8 cellular contexts compared by ENCODE assay signal in genomic region chr7:158958618-158959017, GRCh38.
DNase-seq lines count a peak whose midpoint lies in the region; ATAC-seq and TF ChIP-seq lines count a peak whose summit lies in the region.
"Had no signal": no experiment of that assay in that cellular context is flagged by ENCODE, and none has a peak within 500 bp of the region (broad histone marks: within the 10 kb centered on the region; RNA-seq: fewer than 3 reads in every experiment).

No MANE protein-coding gene starts in this region.

- no peaks in the 10 kb centered on the region for H3K9me1 ChIP-seq in IMR-90 (ENCODE audit: insufficient read depth, low read length)

- no TSS peak for BruUV-seq in IMR-90 (replicated peaks; lab: Mats Ljungman, UMichigan)

- no peak overlapping the region for H3K27ac ChIP-seq in CD8-positive, alpha-beta memory T cell (ENCODE audit: low read depth, low read length)
- H3K27ac ChIP-seq in IMR-90 (ENCODE audit: insufficient read depth, low read length) (no peak overlapping the region), spleen (no peak overlapping the region), osteoblast (ENCODE audit: low read depth, low read length) (no peak overlapping the region)

- dilution Hi-C loops in IMR-90 (cut with HindIII; ENCODE audit: low sequenced_read_pairs, unreplicated experiment) = no loop called here

- H3K14ac ChIP-seq in IMR-90 (replicated peaks; ENCODE audit: low read depth, low read length) = no peak overlapping the region

- H4K8ac ChIP-seq in IMR-90 (ENCODE audit: low read depth in 2 of 2, low read length in 2 of 2) = no peak overlapping the region

- no peak overlapping the region for H2BK20ac ChIP-seq in IMR-90 (ENCODE audit: low read depth, low read length)

- no peaks in the 10 kb centered on the region for H3K36me3 ChIP-seq in CD8-positive, alpha-beta memory T cell (ENCODE audit: insufficient read depth, low read length)
- no peaks in the 10 kb centered on the region for H3K36me3 ChIP-seq in IMR-90 (ENCODE audit: control insufficient read depth, insufficient read depth, low read length)
- H3K36me3 ChIP-seq in mucosa of stomach (ENCODE audit: control insufficient read depth, insufficient read depth, low read length) = no peaks in the 10 kb centered on the region
- H3K36me3 ChIP-seq in spleen = no peaks in the 10 kb centered on the region
- no peaks in the 10 kb centered on the region for H3K36me3 ChIP-seq in osteoblast (ENCODE audit: insufficient read depth, low read length)

- no peak overlapping the region for H3K4ac ChIP-seq in IMR-90 (ENCODE audit: low read depth, low read length)

- peak overlapping the region; percentile 14 for H2AFZ ChIP-seq in IMR-90 (replicated peaks; ENCODE audit: low read length, poor library complexity)
- no peak overlapping the region for H2AFZ ChIP-seq in osteoblast (ENCODE audit: low read length)

- no peak overlapping the region for H3K23ac ChIP-seq in IMR-90 (ENCODE audit: low read depth, low read length)

- H2BK5ac ChIP-seq in IMR-90 (ENCODE audit: low read depth, low read length, poor library complexity, severe bottlenecking) = no peak overlapping the region

- H2BK120ac ChIP-seq in IMR-90 (ENCODE audit: low read depth, low read length) = no peak overlapping the region

- TF ChIP-seq CTCF in IMR-90 (conservative IDR thresholded peaks at IDR 0.05; ENCODE audit: low read depth, low read length) (no peak), spleen (IDR thresholded peaks at IDR 0.05 in 8 of 11, conservative IDR thresholded peaks at IDR 0.05 in 3 of 11) (no peak), osteoblast (IDR thresholded peaks at IDR 0.05; ENCODE audit: extremely low read depth, low read depth, low read length) (no peak), lower leg skin (IDR thresholded peaks at IDR 0.05) (no peak)

- TF ChIP-seq POLR2A in IMR-90 (IDR thresholded peaks at IDR 0.05; ENCODE audit: low read depth, low read length) (no peak), spleen (IDR thresholded peaks at IDR 0.05) (no peak), lower leg skin (IDR thresholded peaks at IDR 0.05) (no peak)

- WGBS in IMR-90 (ENCODE audit: extremely low coverage in 2 of 2, insufficient read length in 1 of 2), 2 experiments = 34% methylated on average over 7 of the region's 13 CpGs; no CpG with 5 or more reads in 1 of the 2 experiments
- 33 to 62% (median 38%) methylated on average over 11 to 13 of the region's 13 CpGs for whole genome bisulfite sequencing in spleen, 5 donors
- 21 to 44% methylated on average over 13 of the region's 13 CpGs for WGBS in lower leg skin, 2 donors

- H3K9me3 ChIP-seq in CD8-positive, alpha-beta memory T cell (ENCODE audit: low read length) = no peaks in the 10 kb centered on the region
- H3K9me3 ChIP-seq in IMR-90 (ENCODE audit: control insufficient read depth, insufficient read depth, low read length) = no peaks in the 10 kb centered on the region
- H3K9me3 ChIP-seq in mucosa of stomach (ENCODE audit: control insufficient read depth, low read length) = no peaks in the 10 kb centered on the region
- no peaks in the 10 kb centered on the region for H3K9me3 ChIP-seq in spleen
- no peaks in the 10 kb centered on the region for H3K9me3 ChIP-seq in osteoblast (ENCODE audit: low read depth, low read length)

- in situ Hi-C loops in IMR-90 (cut with MboI; ENCODE audit: low sequenced_read_pairs) = no loop called here

- peak overlapping the region; percentile 63 to 88 (median 78) for H3K4me3 Mint-ChIP-seq in CD8-positive, alpha-beta memory T cell
- peak overlapping the region; percentile 62 for H3K4me3 Mint-ChIP-seq in activated naive CD8-positive, alpha-beta T cell treated with anti-CD3 and anti-CD28 coated beads, Interleukin-2, amount 10 ng/mL, durations not matched to agents 7 days and 5 days

- peaks cover 12 to 15% (median 13%) of the 10 kb centered on the region in 3 donors for H3K4me1 Mint-ChIP-seq in CD8-positive, alpha-beta memory T cell
- H3K4me1 Mint-ChIP-seq in activated naive CD8-positive, alpha-beta T cell treated with anti-CD3 and anti-CD28 coated beads, Interleukin-2, amount 10 ng/mL, durations not matched to agents 7 days and 5 days = peaks cover 9% of the 10 kb centered on the region

- ATAC-seq in IMR-90 (ENCODE audit: low read depth) = no peak; the same call in 1 of the 2 replicates
- no peak for ATAC-seq in activated naive CD8-positive, alpha-beta T cell treated with anti-CD3 and anti-CD28 coated beads, Interleukin-2, amount 10 ng/mL, durations not matched to agents 7 days and 5 days (ENCODE audit: low read depth)

- H3K9ac ChIP-seq in IMR-90 (ENCODE audit: low read depth, low read length) = no peak overlapping the region
- H3K9ac ChIP-seq in mucosa of stomach (ENCODE audit: low read length) = no peak overlapping the region

- no peaks in the 10 kb centered on the region for H3K79me1 ChIP-seq in IMR-90 (ENCODE audit: low read depth in 1 of 2, low read length in 2 of 2)

- TF ChIP-seq RAD21 in IMR-90 (IDR thresholded peaks at IDR 0.05; ENCODE audit: low read length) = no peak

- H2AK9ac ChIP-seq in IMR-90 (replicated peaks; ENCODE audit: low read depth, low read length, poor library complexity) = no peak overlapping the region

- intact Hi-C loops in IMR-90 (cut with micrococcal nuclease) (no loop called here), spleen (cut with DNase I; ENCODE audit: low total_unique reads) (no loop called here), lower leg skin (cut with DNase I; ENCODE audit: low total_unique reads) (no loop called here)

- peaks cover 10 to 16% of the 10 kb centered on the region in 2 donors for H3K27me3 Mint-ChIP-seq in CD8-positive, alpha-beta memory T cell
- H3K27me3 Mint-ChIP-seq in activated naive CD8-positive, alpha-beta T cell treated with anti-CD3 and anti-CD28 coated beads, Interleukin-2, amount 10 ng/mL, durations not matched to agents 7 days and 5 days = peaks cover 14% of the 10 kb centered on the region

- POLR2A ChIA-PET in CD8-positive, alpha-beta memory T cell (lab: Charles Lee) = no interaction called here
- POLR2A ChIA-PET in IMR-90 (lab: Charles Lee; ENCODE audit: unreplicated experiment) = no interaction called here
- POLR2A ChIA-PET in activated naive CD8-positive, alpha-beta T cell treated with anti-CD3 and anti-CD28 coated beads, Interleukin-2, amount 10 ng/mL, durations not matched to agents 7 days and 5 days (lab: Charles Lee) = no interaction called here

- H3K4me2 ChIP-seq in IMR-90 (ENCODE audit: low read depth, low read length) (no peak overlapping the region), osteoblast (ENCODE audit: insufficient read depth, low read length) (no peak overlapping the region)

- H4K5ac ChIP-seq in IMR-90 (ENCODE audit: low read depth, low read length) = no peak overlapping the region

- no peak for DNase-seq in CD8-positive, alpha-beta memory T cell
- DNase-seq in IMR-90 (no peak), spleen (no peak), osteoblast (ENCODE audit: insufficient read length, low spot score, missing footprints) (no peak), lower leg skin (ENCODE audit: low spot score in 2 of 2) (no peak)
- no peak for DNase-seq in activated naive CD8-positive, alpha-beta T cell treated with anti-CD3 and anti-CD28 coated beads, Interleukin-2, amount 10 ng/mL, durations not matched to agents 7 days and 5 days
- DNase-seq: T1000 had no signal

- no peaks in the 10 kb centered on the region for H4K20me1 ChIP-seq in IMR-90 (ENCODE audit: insufficient read depth, low read length)
- H4K20me1 ChIP-seq in osteoblast (ENCODE audit: insufficient read depth, low read length) = no peaks in the 10 kb centered on the region

- no peaks in the 10 kb centered on the region for H3K36me3 Mint-ChIP-seq in CD8-positive, alpha-beta memory T cell
- no peaks in the 10 kb centered on the region for H3K36me3 Mint-ChIP-seq in activated naive CD8-positive, alpha-beta T cell treated with anti-CD3 and anti-CD28 coated beads, Interleukin-2, amount 10 ng/mL, durations not matched to agents 7 days and 5 days

- H2BK15ac ChIP-seq in IMR-90 (ENCODE audit: low read depth, low read length) = no peak overlapping the region

- no peak overlapping the region for H3K56ac ChIP-seq in IMR-90 (ENCODE audit: extremely low read depth, insufficient read depth, low read length)

- H2AK5ac ChIP-seq in IMR-90 (ENCODE audit: low read depth, low read length) = no peak overlapping the region

- H4K91ac ChIP-seq in IMR-90 (ENCODE audit: insufficient read depth, low read depth, low read length) = no peak overlapping the region

- H3K27me3 ChIP-seq in CD8-positive, alpha-beta memory T cell (ENCODE audit: insufficient read depth, low read length, poor library complexity, severe bottlenecking) = no peaks in the 10 kb centered on the region
- H3K27me3 ChIP-seq in IMR-90 (ENCODE audit: control insufficient read depth, insufficient read depth, low read length) (peaks cover 26% of the 10 kb centered on the region), mucosa of stomach (ENCODE audit: control insufficient read depth, insufficient read depth, low read length) (peaks cover 15% of the 10 kb centered on the region), spleen (replicated peaks in 1 of 7) (peaks cover 0 to 34% (median 17%) of the 10 kb centered on the region in 7 donors), osteoblast (ENCODE audit: insufficient read depth, low read length) (peaks cover 32% of the 10 kb centered on the region)

- H3K4me3 ChIP-seq in CD8-positive, alpha-beta memory T cell (ENCODE audit: low read length) = peak overlapping the region; percentile 59
- H3K4me3 ChIP-seq in IMR-90 (ENCODE audit: insufficient read depth, low read depth, low read length) (no peak overlapping the region), mucosa of stomach (ENCODE audit: low read length) (peak overlapping the region; percentile 33), spleen (peak overlapping the region in 1 of 8 donors; percentile 59), osteoblast (ENCODE audit: insufficient read depth, low read length) (no peak overlapping the region), lower leg skin (ENCODE audit: low read depth, poor library complexity, severe bottlenecking) (no peak overlapping the region)

- peaks cover 6% of the 10 kb centered on the region for H3K4me1 ChIP-seq in CD8-positive, alpha-beta memory T cell (ENCODE audit: insufficient read depth, low read length)
- H3K4me1 ChIP-seq in IMR-90 (ENCODE audit: control insufficient read depth, insufficient read depth, low read length) (no peaks in the 10 kb centered on the region), mucosa of stomach (ENCODE audit: control insufficient read depth, insufficient read depth, low read length) (peaks cover 17% of the 10 kb centered on the region), spleen (peaks cover 0 to 15% (median 8%) of the 10 kb centered on the region in 6 donors), osteoblast (ENCODE audit: insufficient read depth, low read length) (no peaks in the 10 kb centered on the region)

- no peak overlapping the region for H3K18ac ChIP-seq in IMR-90 (ENCODE audit: low read depth, low read length)

- peak overlapping the region in 1 of 8 donors; percentile 58 for H3K27ac Mint-ChIP-seq in CD8-positive, alpha-beta memory T cell
- H3K27ac Mint-ChIP-seq in activated naive CD8-positive, alpha-beta T cell treated with anti-CD3 and anti-CD28 coated beads, Interleukin-2, amount 10 ng/mL, durations not matched to agents 7 days and 5 days = no peak overlapping the region

- H3K79me2 ChIP-seq in osteoblast (ENCODE audit: insufficient read depth, low read length) = no peaks in the 10 kb centered on the region

- CTCF ChIA-PET in CD8-positive, alpha-beta memory T cell (lab: Charles Lee) = no interaction called here
- CTCF ChIA-PET in IMR-90 (lab: Yijun Ruan, JAX) = no interaction called here

- H3K9me3 Mint-ChIP-seq in CD8-positive, alpha-beta memory T cell = peaks cover 0 to 2% (median 0%) of the 10 kb centered on the region in 5 donors
- H3K9me3 Mint-ChIP-seq in activated naive CD8-positive, alpha-beta T cell treated with anti-CD3 and anti-CD28 coated beads, Interleukin-2, amount 10 ng/mL, durations not matched to agents 7 days and 5 days = no peaks in the 10 kb centered on the region

Comparison
In these comparisons a context has a peak if more than half of its experiments do, and no peak if none do; other contexts are left out.
1. H3K4me3 ChIP-seq: peak in CD8-positive, alpha-beta memory T cell (single experiment) and mucosa of stomach (single experiment); none in IMR-90 (single experiment), osteoblast (single experiment) and lower leg skin (single experiment).